In genomic region chr20:62354811-62355341, GRCh38 we compare ENCODE assay signal across 12 cellular contexts. TPM values are rescaled to one million over a fixed set of nuclear protein-coding genes. Genes with fewer than 3 reads are reported as not detected.
DNase-seq lines count a peak whose midpoint lies in the region; ATAC-seq, FAIRE-seq and TF ChIP-seq lines count a peak whose summit lies in the region.
"Had no signal": no experiment of that assay in that cellular context is flagged by ENCODE, and none has a peak within 500 bp of the region (broad histone marks: within the 10 kb centered on the region; RNA-seq: fewer than 3 reads in every experiment).

No MANE protein-coding gene starts in this region.

- no peak for TF ChIP-seq POLR2A in gastroesophageal sphincter (IDR thresholded peaks at IDR 0.05)
- no peak for TF ChIP-seq POLR2A in vagina (IDR thresholded peaks at IDR 0.05)

- H2AFZ ChIP-seq in SK-N-SH (ENCODE audit: low read depth), result no peak overlapping the region
- H2AFZ ChIP-seq in neural progenitor cell (replicated peaks), result no peak overlapping the region

- H3K36me3 ChIP-seq in SK-N-SH (replicated peaks in 1 of 2; ENCODE audit: control insufficient read depth in 1 of 2, insufficient read depth in 2 of 2, low read length in 1 of 2) (peaks cover 0 to 13% of the 10 kb centered on the region in 2 experiments), gastroesophageal sphincter (peaks cover 0 to 27% of the 10 kb centered on the region in 2 donors), neural progenitor cell (no peaks in the 10 kb centered on the region), vagina (no peaks in the 10 kb centered on the region)

- no peak for TF ChIP-seq CTCF in SK-N-SH (IDR thresholded peaks at IDR 0.05)
- TF ChIP-seq CTCF in gastroesophageal sphincter (IDR thresholded peaks at IDR 0.05), result no peak
- TF ChIP-seq CTCF in neural progenitor cell (IDR thresholded peaks at IDR 0.05), result no peak
- TF ChIP-seq CTCF in vagina (IDR thresholded peaks at IDR 0.05), result no peak

- H3K27ac Mint-ChIP-seq in neural progenitor cell, result no peak overlapping the region
- H3K27ac Mint-ChIP-seq: activated naive CD4-positive, alpha-beta T cell treated with anti-CD3 and anti-CD28 coated beads, Interleukin-2, amount 50 U/mL, for 24 hours had no signal

- peak overlapping the region; percentile 62 to 92 for H3K27ac ChIP-seq in SK-N-SH (ENCODE audit: low read depth in 2 of 2, low read length in 1 of 2)
- peak overlapping the region; percentile 64 to 94 (median 90) for H3K27ac ChIP-seq in gastroesophageal sphincter
- H3K27ac ChIP-seq in neural progenitor cell, result peak overlapping the region; percentile 59
- H3K27ac ChIP-seq in vagina, result peak overlapping the region; percentile 79
- H3K27ac ChIP-seq: SK-N-MC had no signal

- H3K36me3 Mint-ChIP-seq in neural progenitor cell, result no peaks in the 10 kb centered on the region
- H3K36me3 Mint-ChIP-seq: activated naive CD4-positive, alpha-beta T cell treated with anti-CD3 and anti-CD28 coated beads, Interleukin-2, amount 50 U/mL, for 24 hours had no signal

- ATAC-seq in SK-N-SH treated with all-trans-retinoic acid at 6 μM for 48 hours, result no peak
- no peak for ATAC-seq in gastroesophageal sphincter
- no peak for ATAC-seq in HG02852 (IDR thresholded peaks at IDR 0.05; ENCODE audit: unreplicated experiment)

- DNase-seq in SK-N-SH, result no peak
- DNase-seq in neural progenitor cell (ENCODE audit: low spot score), result no peak
- DNase-seq in vagina (ENCODE audit: extremely low spot score in 2 of 2), result no peak
- DNase-seq in COLO829 (ENCODE audit: low spot score), result no peak
- DNase-seq in frontal cortex (ENCODE audit: low spot score in 2 of 2), result no peak
- DNase-seq: activated CD4-positive, alpha-beta T cell treated with anti-CD3 and anti-CD28 coated beads, Interleukin-2, amount 50 U/mL, for 1 hour; Kasumi-1 had no signal

- no peak overlapping the region for H3K4me3 Mint-ChIP-seq in neural progenitor cell
- H3K4me3 Mint-ChIP-seq: activated naive CD4-positive, alpha-beta T cell treated with anti-CD3 and anti-CD28 coated beads, Interleukin-2, amount 50 U/mL, for 24 hours had no signal

- peaks cover 3% of the 10 kb centered on the region for H3F3A ChIP-seq in SK-N-SH (replicated peaks; ENCODE audit: insufficient read depth)
- H3F3A ChIP-seq in neural progenitor cell (ENCODE audit: low read depth), result no peaks in the 10 kb centered on the region

- H3K27me3 ChIP-seq in SK-N-SH (ENCODE audit: insufficient read depth), result no peaks in the 10 kb centered on the region
- no peaks in the 10 kb centered on the region for H3K27me3 ChIP-seq in gastroesophageal sphincter
- H3K27me3 ChIP-seq in neural progenitor cell, result no peaks in the 10 kb centered on the region
- H3K27me3 ChIP-seq in vagina, result no peaks in the 10 kb centered on the region

- no CpG with 5 or more reads among the region's 16 CpGs for WGBS in SK-N-SH (ENCODE audit: low lambda C conversion rate)
- WGBS in gastroesophageal sphincter (ENCODE audit: low coverage in 1 of 2), 2 donors, result no CpG with 5 or more reads among the region's 16 CpGs

- POLR2A ChIA-PET in SK-N-SH (lab: Yijun Ruan, JAX), result no interaction called here

- H3K4me2 ChIP-seq in SK-N-SH (peak overlapping the region; percentile 74), neural progenitor cell (peak overlapping the region; percentile 46)

- TF ChIP-seq RAD21 in SK-N-SH (IDR thresholded peaks at IDR 0.05; ENCODE audit: low read length), result no peak

- no peaks in the 10 kb centered on the region for H3K9me2 ChIP-seq in SK-N-SH

- H3K9me3 Mint-ChIP-seq in neural progenitor cell, result no peaks in the 10 kb centered on the region
- H3K9me3 Mint-ChIP-seq: activated naive CD4-positive, alpha-beta T cell treated with anti-CD3 and anti-CD28 coated beads, Interleukin-2, amount 50 U/mL, for 24 hours had no signal

- peaks cover 11% of the 10 kb centered on the region; the same call in 1 of the 2 replicates for H3K79me2 ChIP-seq in SK-N-SH (ENCODE audit: insufficient read depth)
- peaks cover 45% of the 10 kb centered on the region for H3K79me2 ChIP-seq in neural progenitor cell (ENCODE audit: low read depth)

- H3K9me3 ChIP-seq in SK-N-SH (no peaks in the 10 kb centered on the region), gastroesophageal sphincter (no peaks in the 10 kb centered on the region), neural progenitor cell (ENCODE audit: low read depth) (no peaks in the 10 kb centered on the region), vagina (no peaks in the 10 kb centered on the region)

- peaks cover 10% of the 10 kb centered on the region for H3K4me1 Mint-ChIP-seq in neural progenitor cell
- H3K4me1 Mint-ChIP-seq: activated naive CD4-positive, alpha-beta T cell treated with anti-CD3 and anti-CD28 coated beads, Interleukin-2, amount 50 U/mL, for 24 hours had no signal

- H3K4me1 ChIP-seq in SK-N-SH (ENCODE audit: control insufficient read depth in 1 of 2, insufficient read depth in 2 of 2, low read depth in 1 of 2, low read length in 1 of 2), result peaks cover 29 to 78% of the 10 kb centered on the region in 2 experiments; a peak in 3 of 4 replicates
- peaks cover 7 to 92% (median 70%) of the 10 kb centered on the region in 3 donors for H3K4me1 ChIP-seq in gastroesophageal sphincter
- H3K4me1 ChIP-seq in neural progenitor cell, result peaks cover 34% of the 10 kb centered on the region
- H3K4me1 ChIP-seq in vagina, result peaks cover 90% of the 10 kb centered on the region

- CTCF ChIA-PET in SK-N-SH (lab: Yijun Ruan, JAX), result interaction anchor here (2.6 to 5.5 kb wide), 2 partner anchors 10 to 28 kb away, joined by 15 to 43 read pairs; no protein-coding TSS in a partner anchor

- H3K9ac ChIP-seq in SK-N-SH (peak overlapping the region; percentile 43), neural progenitor cell (peak overlapping the region; percentile 25)

- H4K20me1 ChIP-seq in SK-N-SH (ENCODE audit: insufficient read depth) (peaks cover 14% of the 10 kb centered on the region; the same call in 1 of the 2 replicates), neural progenitor cell (ENCODE audit: low read depth) (peaks cover 61% of the 10 kb centered on the region)

- no peak overlapping the region for H3K4me3 ChIP-seq in SK-N-SH (ENCODE audit: low read depth in 2 of 2, low read length in 1 of 2)
- peak overlapping the region in 1 of 2 donors; percentile 33 for H3K4me3 ChIP-seq in gastroesophageal sphincter
- H3K4me3 ChIP-seq in neural progenitor cell, result no peak overlapping the region
- peak overlapping the region in 1 of 2 donors; percentile 34 for H3K4me3 ChIP-seq in vagina
- H3K4me3 ChIP-seq: SK-N-MC had no signal

- no peak for FAIRE-seq in frontal cortex (lab: Jason Lieb, UNC)

- intact Hi-C loops in vagina (cut with DNase I), result no loop called here

- TF ChIP-seq EP300 in SK-N-SH (IDR thresholded peaks at IDR 0.05; ENCODE audit: borderline replicate concordance in 1 of 2, low read depth in 1 of 2, low read length in 1 of 2) (no peak), gastroesophageal sphincter (IDR thresholded peaks at IDR 0.05) (no peak)

- H3K27me3 Mint-ChIP-seq in neural progenitor cell (ENCODE audit: insufficient read depth, low read depth), result no peaks in the 10 kb centered on the region
- H3K27me3 Mint-ChIP-seq: activated naive CD4-positive, alpha-beta T cell treated with anti-CD3 and anti-CD28 coated beads, Interleukin-2, amount 50 U/mL, for 24 hours had no signal

TF ChIP-seq in SK-N-SH, 30 proteins besides CTCF, POLR2A, EP300 and RAD21:
- TF ChIP-seq FOSL2 (IDR thresholded peaks at IDR 0.05; ENCODE audit: borderline replicate concordance, low read depth) (no peak), FOXM1 (IDR thresholded peaks at IDR 0.05; ENCODE audit: low read depth) (no peak), JUND (IDR thresholded peaks at IDR 0.05) (no peak)

TF ChIP-seq in SK-N-SH treated with all-trans-retinoic acid at 6 μM for 48 hours, 23 proteins besides CTCF, POLR2A, EP300 and RAD21:
- no peak for TF ChIP-seq GLIS3 (CRISPR knock-in tag; IDR thresholded peaks at IDR 0.05)
- TF ChIP-seq OSR1 (CRISPR knock-in tag; IDR thresholded peaks at IDR 0.05), result no peak
- TF ChIP-seq ZFP3 (CRISPR knock-in tag; IDR thresholded peaks at IDR 0.05), result no peak

RNA-seq across cellular contexts. Expression of gene LAMA5, which starts 12.2 kb away (rescaled TPM):
- 16.1 and 27.2 TPM in 2 replicates for polyA plus RNA-seq in SK-N-SH (2012; rRNA removed)
- 9.9 and 17.8 TPM in 2 replicates for polyA plus RNA-seq in SK-N-SH (2012; cell fraction: cytosol; rRNA removed)
- polyA plus RNA-seq in SK-N-SH (2012; cell fraction: nucleus; rRNA removed), result 127 and 252 TPM in 2 replicates
- 100 to 1,000 TPM in 3 of 4 donors, 10 to 100 TPM in 1; 58.6 to 259 (median 172) TPM for total RNA-seq in gastroesophageal sphincter
- total RNA-seq in neural progenitor cell (ENCODE audit: low replicate concordance), result 12.1 and 63.9 TPM in 2 replicates
- total RNA-seq in vagina, result 150 TPM
- total RNA-seq in frontal cortex, result 11.4 TPM

RNA-seq across cellular contexts. Expression of gene RPS21, which starts 32.0 kb away (rescaled TPM):
- 11,376 and 16,625 TPM in 2 replicates for polyA plus RNA-seq in SK-N-SH (2012; rRNA removed)
- polyA plus RNA-seq in SK-N-SH (2012; cell fraction: cytosol; rRNA removed), result 13,224 and 13,754 TPM in 2 replicates
- polyA plus RNA-seq in SK-N-SH (2012; cell fraction: nucleus; rRNA removed), result 2,698 and 3,651 TPM in 2 replicates
- 1,000 to 10,000 TPM in 3 of 4 donors, 100 to 1,000 TPM in 1; 383 to 2,881 (median 2,372) TPM for total RNA-seq in gastroesophageal sphincter
- 1,629 and 1,765 TPM in 2 replicates for total RNA-seq in neural progenitor cell (ENCODE audit: low replicate concordance)
- total RNA-seq in vagina, result 1,935 TPM
- total RNA-seq in frontal cortex, result 821 TPM

RNA-seq across cellular contexts. Expression of gene ADRM1, which starts 52.1 kb away (rescaled TPM):
- polyA plus RNA-seq in SK-N-SH (2012; rRNA removed), result 137 and 142 TPM in 2 replicates
- 77.3 and 106 TPM in 2 replicates for polyA plus RNA-seq in SK-N-SH (2012; cell fraction: cytosol; rRNA removed)
- 122 and 167 TPM in 2 replicates for polyA plus RNA-seq in SK-N-SH (2012; cell fraction: nucleus; rRNA removed)
- 100 to 1,000 TPM; 131 to 182 (median 151) TPM for total RNA-seq in gastroesophageal sphincter
- 52.3 and 96.3 TPM in 2 replicates for total RNA-seq in neural progenitor cell (ENCODE audit: low replicate concordance)
- 110 TPM for total RNA-seq in vagina
- 41.2 TPM for total RNA-seq in frontal cortex

RNA-seq across cellular contexts. Expression of gene CABLES2, which starts 52.2 kb away (rescaled TPM):
- polyA plus RNA-seq in SK-N-SH (2012; rRNA removed), result 4.2 and 4.8 TPM in 2 replicates
- polyA plus RNA-seq in SK-N-SH (2012; cell fraction: cytosol; rRNA removed), result 2.8 and 4.3 TPM in 2 replicates
- polyA plus RNA-seq in SK-N-SH (2012; cell fraction: nucleus; rRNA removed), result 6.6 and 7.6 TPM in 2 replicates
- total RNA-seq in gastroesophageal sphincter, result 1 to 10 TPM; 2.7 to 9.8 (median 3.8) TPM
- total RNA-seq in neural progenitor cell (ENCODE audit: low replicate concordance), result 8.1 and 13.8 TPM in 2 replicates
- 1.5 TPM for total RNA-seq in vagina
- 2.9 TPM for total RNA-seq in frontal cortex
